Comparison of ENCODE assay signal across 13 cellular contexts in genomic region chr15:65093793-65094170, GRCh38. TPM values are rescaled to one million over a fixed set of nuclear protein-coding genes. Genes with fewer than 3 reads are reported as not detected.
"Had no signal": no experiment of that assay in that cellular context is flagged by ENCODE, and none has a peak within 500 bp of the region (broad histone marks: within the 10 kb centered on the region; RNA-seq: fewer than 3 reads in every experiment).

No MANE protein-coding gene starts in this region.

RNA-seq across cellular contexts. Expression of gene KBTBD13, which starts 17.2 kb away (rescaled TPM):
- total RNA-seq: activated CD8-positive, alpha-beta T cell treated with anti-CD3 and anti-CD28 coated beads for 36 hours; activated naive CD8-positive, alpha-beta T cell treated with anti-CD3 and anti-CD28 coated beads for 36 hours; activated T-cell treated with anti-CD3 and anti-CD28 coated beads, Interleukin-2, amount 50 U/mL, for 4 hours; activated T-helper 17 cell treated with anti-CD3 and anti-CD28 coated beads, Interleukin-2, amount 50 U/mL, for 72 hours; astrocyte; colonic mucosa; endodermal cell; epithelial cell of proximal tubule; esophagus mucosa; fibroblast of lung; fibroblast of villous mesenchyme; T-helper 1 cell treated with Interleukin-12 subunit alpha and Interleukin-12 subunit beta and Interleukin-4 antibody, amounts not matched to agents 30 ng/mL and 1 ng/mL, for 36 hours had no signal

RNA-seq across cellular contexts. Expression of gene RASL12, which starts 26.0 kb away (rescaled TPM):
- total RNA-seq: activated CD8-positive, alpha-beta T cell treated with anti-CD3 and anti-CD28 coated beads for 36 hours; activated naive CD8-positive, alpha-beta T cell treated with anti-CD3 and anti-CD28 coated beads for 36 hours; activated T-cell treated with anti-CD3 and anti-CD28 coated beads, Interleukin-2, amount 50 U/mL, for 4 hours; activated T-helper 17 cell treated with anti-CD3 and anti-CD28 coated beads, Interleukin-2, amount 50 U/mL, for 72 hours; epithelial cell of proximal tubule; T-helper 1 cell treated with Interleukin-12 subunit alpha and Interleukin-12 subunit beta and Interleukin-4 antibody, amounts not matched to agents 30 ng/mL and 1 ng/mL, for 36 hours had no signal

RNA-seq across cellular contexts. Expression of gene SLC51B, which starts 48.6 kb away (rescaled TPM):
- total RNA-seq: activated CD8-positive, alpha-beta T cell treated with anti-CD3 and anti-CD28 coated beads for 36 hours; activated naive CD8-positive, alpha-beta T cell treated with anti-CD3 and anti-CD28 coated beads for 36 hours; activated T-cell treated with anti-CD3 and anti-CD28 coated beads, Interleukin-2, amount 50 U/mL, for 4 hours; activated T-helper 17 cell treated with anti-CD3 and anti-CD28 coated beads, Interleukin-2, amount 50 U/mL, for 72 hours; astrocyte; dorsolateral prefrontal cortex; endodermal cell; epithelial cell of proximal tubule; esophagus mucosa; fibroblast of villous mesenchyme; T-helper 1 cell treated with Interleukin-12 subunit alpha and Interleukin-12 subunit beta and Interleukin-4 antibody, amounts not matched to agents 30 ng/mL and 1 ng/mL, for 36 hours had no signal
